ENCODE assay signal across 8 cellular contexts in the genomic region with DNA sequence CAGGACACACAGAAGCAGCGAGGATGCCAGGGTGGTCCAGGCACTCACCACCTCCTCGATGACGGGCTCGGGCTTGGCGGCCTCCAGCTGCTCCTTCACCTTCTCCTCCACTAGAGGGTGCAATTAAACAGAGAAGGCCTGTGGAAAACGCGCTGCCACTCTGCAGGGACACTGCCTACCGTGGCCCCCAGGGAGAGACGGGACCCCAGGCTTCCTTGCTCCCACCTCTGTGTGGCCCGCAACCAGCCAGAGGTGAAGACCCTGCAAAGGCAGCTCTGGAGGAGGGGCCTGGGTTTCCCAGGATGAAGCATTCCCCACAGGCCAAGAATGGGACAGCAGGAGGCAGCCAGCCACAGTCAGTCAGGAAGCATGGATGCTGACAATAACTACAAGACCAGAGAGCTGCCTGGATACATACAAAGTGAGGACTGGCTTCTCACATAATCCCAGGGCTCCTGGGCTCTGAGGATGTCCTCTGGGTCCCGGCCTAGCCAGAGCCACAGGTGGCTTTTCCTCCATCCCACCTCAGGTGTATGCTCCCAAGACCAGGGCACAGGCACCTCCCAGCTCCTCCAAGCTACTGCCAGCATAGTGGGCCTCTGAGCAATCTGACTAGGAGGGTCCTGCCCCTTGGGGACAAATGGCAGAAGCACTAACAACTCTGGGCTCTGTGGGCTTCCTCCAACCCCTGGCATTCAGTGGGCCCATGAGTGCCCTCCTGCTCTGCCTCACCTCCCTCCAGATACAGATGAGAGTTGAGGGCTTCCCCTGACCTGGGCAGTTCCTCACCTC. TPM values are rescaled to one million over a fixed set of nuclear protein-coding genes. Genes with fewer than 3 reads are reported as not detected.
DNase-seq lines count a peak whose midpoint lies in the region; ATAC-seq, FAIRE-seq and TF ChIP-seq lines count a peak whose summit lies in the region.

No MANE protein-coding gene starts in this region.

- H3K9me3 ChIP-seq in A549, result peaks cover 6% of the 10 kb centered on the region; the same call in 1 of the 3 replicates
- no peaks in the 10 kb centered on the region for H3K9me3 ChIP-seq in WERI-Rb-1 (ENCODE audit: severe bottlenecking)
- H3K9me3 ChIP-seq in aorta (ENCODE audit: control insufficient read depth, low read length), result no peaks in the 10 kb centered on the region

- H3K4ac ChIP-seq in mesendoderm (ENCODE audit: low read depth, low read length), result no peak overlapping the region

- peaks cover 2% of the 10 kb centered on the region for H3K79me2 ChIP-seq in mesendoderm (ENCODE audit: control insufficient read depth, insufficient read depth, low read length)

- peaks cover 94% of the 10 kb centered on the region for H3K36me3 ChIP-seq in WERI-Rb-1
- peaks cover 17% of the 10 kb centered on the region for H3K36me3 ChIP-seq in mesendoderm (ENCODE audit: control insufficient read depth, insufficient read depth, low read length)
- peaks cover 0 to 2% of the 10 kb centered on the region in 2 donors for H3K36me3 ChIP-seq in aorta (ENCODE audit: control insufficient read depth in 1 of 2, insufficient read depth in 2 of 2, low read length in 1 of 2)

- intact Hi-C loops in aorta (cut with DNase I), result loop anchor here (2.0 to 10.0 kb wide), 2 partner anchors 75 to 401 kb away; no protein-coding TSS in a partner anchor

- H3K18ac ChIP-seq in mesendoderm (ENCODE audit: low read length), result no peak overlapping the region

- POLR2A ChIA-PET in A549 (lab: Yijun Ruan, JAX), result interaction anchor here (1.2 to 1.8 kb wide), 2 partner anchors 12 to 53 kb away, joined by 4 to 5 read pairs; no protein-coding TSS in a partner anchor

- CTCF ChIA-PET in A549 (lab: Yijun Ruan, JAX), result interaction anchor here (0.7 to 8.1 kb wide), 30 partner anchors 8 to 400 kb away, joined by 3 to 62 read pairs (median 4); a partner anchor contains a TSS

- H3K4me3 ChIP-seq in A549, result no peak overlapping the region
- H3K4me3 ChIP-seq in WERI-Rb-1 (ENCODE audit: low read depth, low read length), result no peak overlapping the region
- no peak overlapping the region for H3K4me3 ChIP-seq in mesendoderm (ENCODE audit: low read length)
- H3K4me3 ChIP-seq in aorta (ENCODE audit: low read length in 2 of 2), result no peak overlapping the region

- no peak overlapping the region for H2BK120ac ChIP-seq in mesendoderm (ENCODE audit: low read depth, low read length)

- WGBS in A549 (ENCODE audit: missing lambda C conversion rate), result 43% methylated on average over 8 of the region's 11 CpGs
- WGBS in mesendoderm (ENCODE audit: extremely low coverage, insufficient coverage, low lambda C conversion rate), result no CpG with 5 or more reads among the region's 11 CpGs
- WGBS in aorta, 2 donors, result 30 to 33% methylated on average over 10 to 11 of the region's 11 CpGs

- H3K4me2 ChIP-seq in A549 (no peak overlapping the region), mesendoderm (ENCODE audit: low read length) (no peak overlapping the region)

- H3K9ac ChIP-seq in mesendoderm (ENCODE audit: low read length), result no peak overlapping the region

- no peak overlapping the region for H3K23ac ChIP-seq in mesendoderm (ENCODE audit: low read length)

- no peaks in the 10 kb centered on the region for H3K27me3 ChIP-seq in WERI-Rb-1 (ENCODE audit: insufficient read depth, low read depth, severe bottlenecking)
- H3K27me3 ChIP-seq in mesendoderm (ENCODE audit: insufficient read depth, low read length, poor library complexity), result no peaks in the 10 kb centered on the region
- H3K27me3 ChIP-seq in aorta (ENCODE audit: control insufficient read depth in 1 of 2, insufficient read depth in 2 of 2, low read length in 1 of 2), result no peaks in the 10 kb centered on the region

- peak; percentile 37 to 63 for DNase-seq in A549 (ENCODE audit: low read depth in 1 of 2, low spot score in 1 of 2)
- peak; percentile 78 for DNase-seq in GM13976 (ENCODE audit: low spot score)
- DNase-seq in WERI-Rb-1, result peak; percentile 42
- peak; percentile 7 for DNase-seq in effector CD8-positive, alpha-beta T cell (lab: John Stamatoyannopoulos, UW)
- DNase-seq in mesendoderm, result peak; percentile 69
- DNase-seq in aorta, result peak; percentile 54 to 74
- DNase-seq in NK-92 (lab: John Stamatoyannopoulos, UW; ENCODE audit: unreplicated experiment), result no peak

- H3K56ac ChIP-seq in mesendoderm (ENCODE audit: low read length), result no peak overlapping the region

- H2BK15ac ChIP-seq in mesendoderm (replicated peaks; ENCODE audit: low read depth), result no peak overlapping the region

- H3K4me1 ChIP-seq in A549, result peaks cover 35% of the 10 kb centered on the region
- no peaks in the 10 kb centered on the region for H3K4me1 ChIP-seq in mesendoderm (ENCODE audit: control insufficient read depth, low read depth, low read length)
- H3K4me1 ChIP-seq in aorta (ENCODE audit: control insufficient read depth in 1 of 2, insufficient read depth in 2 of 2, low read length in 2 of 2), result no peaks in the 10 kb centered on the region

- peaks cover 8% of the 10 kb centered on the region for H3K79me1 ChIP-seq in mesendoderm (ENCODE audit: low read length)

- no peak for TF ChIP-seq EP300 in A549 (IDR thresholded peaks at IDR 0.05)

- H2AK5ac ChIP-seq in mesendoderm (ENCODE audit: low read length), result no peak overlapping the region

- peak; percentile 78 for TF ChIP-seq CTCF in A549 (IDR thresholded peaks at IDR 0.05)
- peak; percentile 69 for TF ChIP-seq CTCF in GM13976 (IDR thresholded peaks at IDR 0.05; ENCODE audit: borderline replicate concordance, control extremely low read depth, extremely low read depth, insufficient read depth, missing control alignments)
- peak; percentile 78 for TF ChIP-seq CTCF in WERI-Rb-1 (IDR thresholded peaks at IDR 0.05; ENCODE audit: low read depth, low read length)

- ATAC-seq in A549 (peak; percentile 87 to 88), aorta (ENCODE audit: low FRiP score) (no peak), HG03159 (IDR thresholded peaks at IDR 0.05; ENCODE audit: unreplicated experiment) (no peak)

- TF ChIP-seq RAD21 in A549 (conservative IDR thresholded peaks at IDR 0.05 in 1 of 2, IDR thresholded peaks at IDR 0.05 in 1 of 2), result peak; percentile 80 to 87

- FAIRE-seq in A549 (lab: Jason Lieb, UNC), result no peak

- in situ Hi-C loops in GM13976 (cut with MboI; ENCODE audit: low sequenced_read_pairs, unreplicated experiment), result loop anchor here (25.0 kb wide), 1 partner anchor 439 kb away; no protein-coding TSS in a partner anchor

- H4K8ac ChIP-seq in mesendoderm (ENCODE audit: low read depth, low read length), result no peak overlapping the region

- no peak overlapping the region for H2BK5ac ChIP-seq in mesendoderm (ENCODE audit: low read length)

- H3K27ac ChIP-seq in A549, result peak overlapping the region; percentile 60 to 84
- H3K27ac ChIP-seq in WERI-Rb-1, result no peak overlapping the region
- H3K27ac ChIP-seq in mesendoderm (ENCODE audit: low read depth, low read length), result no peak overlapping the region
- H3K27ac ChIP-seq in aorta (ENCODE audit: low read depth in 1 of 2, low read length in 2 of 2), result no peak overlapping the region

- no peak overlapping the region for H4K5ac ChIP-seq in mesendoderm (ENCODE audit: low read length)

- TF ChIP-seq POLR2A in A549 (IDR thresholded peaks at IDR 0.05; ENCODE audit: low read length), result no peak

TF ChIP-seq in A549, 52 proteins besides CTCF, POLR2A, EP300 and RAD21:
- TF ChIP-seq CBX2 (IDR thresholded peaks at IDR 0.05; ENCODE audit: borderline replicate concordance, low read depth), result no peak
- peak; percentile 82 for TF ChIP-seq SMC3 (IDR thresholded peaks at IDR 0.05)
TF ChIP-seq in A549: peak in this region for 1.

RNA-seq across cellular contexts. Expression of a gene that starts 46.2 kb away (rescaled TPM):
- polyA plus RNA-seq in A549 (2011; rRNA removed), result 0.20 and 0.45 TPM in 2 replicates
- polyA plus RNA-seq in A549 (2012; cell fraction: cytosol; rRNA removed), result 0.63 and 0.83 TPM in 2 replicates
- 1.7 and 2.2 TPM in 2 replicates for polyA plus RNA-seq in A549 (2012; cell fraction: nucleus; rRNA removed)
- 0.53 to 0.76 TPM (median 0.54 TPM) in 3 replicates for polyA plus RNA-seq in A549 (2017; fragmentation: RNase III; extraction: RNeasy Plus Mini Kit Qiagen cat#74134 plus additional on column Dnase treatment)
- 0.24 and 0.87 TPM in 2 replicates for polyA minus RNA-seq in A549 (2011; rRNA and poly(A)+ RNA removed)
- 4.0 TPM for polyA plus RNA-seq in mesendoderm (2013, experiment 1 of 2)
- 4.5 TPM for polyA plus RNA-seq in mesendoderm (2013, experiment 2 of 2)
- total RNA-seq in aorta, result 1 to 10 TPM; 6.6 to 6.7 TPM
- 10 to 100 TPM in 1 of 2 donors, 1 to 10 TPM in 1; 8.4 to 38.6 TPM for polyA plus RNA-seq in aorta

RNA-seq across cellular contexts. Expression of a gene that starts 52.8 kb away (rescaled TPM):
- polyA plus RNA-seq in A549 (2011; rRNA removed) (21.7 and 34.8 TPM in 2 replicates), A549 (2017; fragmentation: RNase III; extraction: RNeasy Plus Mini Kit Qiagen cat#74134 plus additional on column Dnase treatment) (74.2 to 81.0 TPM (median 79.2 TPM) in 3 replicates), aorta (10 to 100 TPM; 43.5 to 46.5 TPM)
- polyA plus RNA-seq in A549 (2012; cell fraction: cytosol; rRNA removed), result 53.8 and 83.7 TPM in 2 replicates
- polyA plus RNA-seq in A549 (2012; cell fraction: nucleus; rRNA removed), result 44.0 and 54.7 TPM in 2 replicates
- 30.5 and 33.9 TPM in 2 replicates for polyA minus RNA-seq in A549 (2011; rRNA and poly(A)+ RNA removed)
- 49.1 TPM for polyA plus RNA-seq in mesendoderm (2013, experiment 1 of 2)
- 48.9 TPM for polyA plus RNA-seq in mesendoderm (2013, experiment 2 of 2)
- 10 to 100 TPM; 30.5 to 35.9 TPM for total RNA-seq in aorta

RNA-seq across cellular contexts. Expression of a gene that starts 55.7 kb away (rescaled TPM):
- polyA plus RNA-seq in A549 (2011; rRNA removed) (9.6 and 13.3 TPM in 2 replicates), A549 (2017; fragmentation: RNase III; extraction: RNeasy Plus Mini Kit Qiagen cat#74134 plus additional on column Dnase treatment) (43.4 to 54.0 TPM (median 47.3 TPM) in 3 replicates), aorta (10 to 100 TPM in 1 of 2 donors, 1 to 10 TPM in 1; 6.3 to 55.8 TPM)
- polyA plus RNA-seq in A549 (2012; cell fraction: cytosol; rRNA removed), result 45.5 and 60.4 TPM in 2 replicates
- 409 and 469 TPM in 2 replicates for polyA plus RNA-seq in A549 (2012; cell fraction: nucleus; rRNA removed)
- polyA minus RNA-seq in A549 (2011; rRNA and poly(A)+ RNA removed), result 14.9 and 24.5 TPM in 2 replicates
- polyA plus RNA-seq in mesendoderm (2013, experiment 1 of 2), result 11.0 TPM
- 11.0 TPM for polyA plus RNA-seq in mesendoderm (2013, experiment 2 of 2)
- 10 to 100 TPM; 26.2 to 45.8 TPM for total RNA-seq in aorta

Comparison
In these comparisons a context has a peak if more than half of its experiments do, and no peak if none do; other contexts are left out.
1. ATAC-seq: peak in A549 (2 of 2); none in aorta (single experiment) and HG03159 (single experiment).
2. H3K27ac ChIP-seq: peak in A549 (2 of 2); none in WERI-Rb-1 (single experiment), mesendoderm (single experiment) and aorta (0 of 2).
3. Peak in every context shown above with its lines, with median percentiles within 50 percentile points of each other: CTCF ChIP-seq.